ENCODE assay signal across 25 cellular contexts in genomic region chr19:4997297-4997696, GRCh38.
"Had no signal": no experiment of that assay in that cellular context is flagged by ENCODE, and none has a peak within 500 bp of the region (broad histone marks: within the 10 kb centered on the region; RNA-seq: fewer than 3 reads in every experiment).

No MANE protein-coding gene starts in this region.

- H3K36me3 ChIP-seq: gastrocnemius medialis, pancreas, uterus had no signal

- DNase-seq: dorsolateral prefrontal cortex; effector CD4-positive, alpha-beta T cell; endodermal cell; foreskin fibroblast; gastrocnemius medialis; head of caudate nucleus; left lung; mesenchymal stem cell; mucosa of descending colon; naive B cell; pancreas; retina; stimulated activated CD4-positive, alpha-beta T cell treated with anti-CD3 and anti-CD28 coated beads, Interleukin-2, amount 100 ng/mL, for 24 hours; stimulated activated CD4-positive, alpha-beta T cell treated with anti-CD3 and anti-CD28 coated beads, Interleukin-4, amount 100 ng/mL, for 24 hours; stimulated activated naive CD4-positive, alpha-beta T cell treated with Interleukin-2 at 50 U/mL for 16 hours; substantia nigra; testis; tibial artery; upper lobe of right lung; uterus had no signal

- H3K4me1 ChIP-seq: pancreas, testis, upper lobe of right lung, uterus had no signal

- H3K9me3 ChIP-seq: gastrocnemius medialis, left lung, mucosa of descending colon, pancreas, testis, upper lobe of right lung had no signal

- H3K27me3 ChIP-seq: dorsolateral prefrontal cortex, gastrocnemius medialis, left lung, pancreas, testis, tibial artery, upper lobe of right lung, uterus had no signal

- H3K4me3 ChIP-seq: dorsolateral prefrontal cortex, gastrocnemius medialis, left lung, mucosa of descending colon, pancreas, testis, tibial artery, upper lobe of right lung, uterus had no signal

- ATAC-seq: esophagus mucosa; gastrocnemius medialis; left lung; mucosa of descending colon; natural killer cell treated with Interleukin-12 subunit alpha and Interleukin-12 subunit beta and Interleukin-15 and Interleukin-18, amount 100 ng/mL, for 72 hours; pancreas; sciatic nerve; stimulated activated effector memory CD8-positive, alpha-beta T cell treated with anti-CD3 and anti-CD28 coated beads, Interleukin-12 subunit alpha, Interleukin-12 subunit beta, amount 100 ng/mL, for 72 hours; upper lobe of right lung had no signal

- H3K27ac ChIP-seq: epithelial cell of prostate, gastrocnemius medialis, left lung, pancreas, testis, tibial artery, upper lobe of right lung, uterus had no signal
